9 cellular contexts compared by ENCODE assay signal in genomic region chr17:50093807-50094206, GRCh38. TPM values are rescaled to one million over a fixed set of nuclear protein-coding genes. Genes with fewer than 3 reads are reported as not detected.
A peak's percentile ranks its signal among the peaks of the same experiment; 100 is the strongest.
DNase-seq lines count a peak whose midpoint lies in the region; ATAC-seq and TF ChIP-seq lines count a peak whose summit lies in the region.
"Had no signal": no experiment of that assay in that cellular context is flagged by ENCODE, and none has a peak within 500 bp of the region (broad histone marks: within the 10 kb centered on the region; RNA-seq: fewer than 3 reads in every experiment).

No MANE protein-coding gene starts in this region.

- peak overlapping the region; percentile 81 for H3K27ac ChIP-seq in 22Rv1
- H3K27ac ChIP-seq in ascending aorta: peak overlapping the region; percentile 62 to 73
- peak overlapping the region; percentile 83 for H3K27ac ChIP-seq in neural cell (ENCODE audit: low read length)

- H3K79me2 ChIP-seq in neural cell (replicated peaks; ENCODE audit: insufficient read depth, low read length): peaks cover 9% of the 10 kb centered on the region

- H3K9me2 ChIP-seq in neural cell (ENCODE audit: insufficient read depth, low read length): no peaks in the 10 kb centered on the region

- H3K36me3 Mint-ChIP-seq in HFFc6 (ENCODE audit: low read depth) (peaks cover 18% of the 10 kb centered on the region; the same call in 1 of the 2 replicates), glutamatergic neuron (ENCODE audit: unreplicated experiment) (no peaks in the 10 kb centered on the region)

- H3K4me3 ChIP-seq in ascending aorta (no peak overlapping the region), neural cell (ENCODE audit: low read length) (peak overlapping the region; percentile 97)

- intact Hi-C loops in ascending aorta (cut with DNase I): loop anchor here (1.0 to 2.0 kb wide), 2 partner anchors 67 to 203 kb away; no protein-coding TSS in a partner anchor

- H3K27me3 Mint-ChIP-seq in HFFc6 (ENCODE audit: insufficient read depth) (peaks cover 34% of the 10 kb centered on the region), glutamatergic neuron (ENCODE audit: unreplicated experiment) (peaks cover 8% of the 10 kb centered on the region)
- H3K27me3 Mint-ChIP-seq: stimulated activated naive CD8-positive, alpha-beta T cell treated with anti-CD3 and anti-CD28 coated beads, Interleukin-15, Interleukin-2, amounts not matched to agents 100 ng/mL and 50 ng/mL, for 24 hours had no signal

- no peak for DNase-seq in HFFc6
- no peak for DNase-seq in ascending aorta (ENCODE audit: low spot score in 2 of 2)
- no peak for DNase-seq in NCI-H2171 (lab: John Stamatoyannopoulos, UW)
- no peak for DNase-seq in glutamatergic neuron
- no peak for DNase-seq in cerebellar nuclear complex (lab: John Stamatoyannopoulos, UW)

- H3K9me3 Mint-ChIP-seq in HFFc6 (no peaks in the 10 kb centered on the region), glutamatergic neuron (ENCODE audit: unreplicated experiment) (peaks cover 8% of the 10 kb centered on the region)
- H3K9me3 Mint-ChIP-seq: stimulated activated naive CD8-positive, alpha-beta T cell treated with anti-CD3 and anti-CD28 coated beads, Interleukin-15, Interleukin-2, amounts not matched to agents 100 ng/mL and 50 ng/mL, for 24 hours had no signal

- H3K9ac ChIP-seq in neural cell (ENCODE audit: low read length): peak overlapping the region; percentile 66

- H3K4me3 Mint-ChIP-seq in HFFc6 (peak overlapping the region; percentile 90; the same call in 1 of the 2 replicates), glutamatergic neuron (ENCODE audit: unreplicated experiment) (no peak overlapping the region)

- H3K27ac Mint-ChIP-seq in HFFc6 (peak overlapping the region; percentile 84), glutamatergic neuron (ENCODE audit: unreplicated experiment) (no peak overlapping the region)

- peaks cover 35 to 45% of the 10 kb centered on the region in 2 donors for H3K36me3 ChIP-seq in ascending aorta
- H3K36me3 ChIP-seq in neural cell (ENCODE audit: insufficient read depth, low read length): no peaks in the 10 kb centered on the region

- H3K4me1 Mint-ChIP-seq in HFFc6 (ENCODE audit: low read depth) (peaks cover 35% of the 10 kb centered on the region), glutamatergic neuron (ENCODE audit: low read depth, unreplicated experiment) (peaks cover 14% of the 10 kb centered on the region)

- no peak for TF ChIP-seq EP300 in neural cell (conservative IDR thresholded peaks at IDR 0.05; ENCODE audit: poor library complexity, severe bottlenecking)

- no peak for TF ChIP-seq RAD21 in neural cell (conservative IDR thresholded peaks at IDR 0.05)

- peak overlapping the region; percentile 15 for H2AFZ ChIP-seq in neural cell (ENCODE audit: low read depth, low read length)

- no peaks in the 10 kb centered on the region for H4K20me1 ChIP-seq in neural cell (ENCODE audit: insufficient read depth)

- no peaks in the 10 kb centered on the region for H3K9me3 ChIP-seq in ascending aorta
- H3K9me3 ChIP-seq in neural cell (ENCODE audit: low read length): no peaks in the 10 kb centered on the region

- no peak for TF ChIP-seq CTCF in 22Rv1 (IDR thresholded peaks at IDR 0.05)
- TF ChIP-seq CTCF in HFFc6 (IDR thresholded peaks at IDR 0.05): no peak
- TF ChIP-seq CTCF in ascending aorta (IDR thresholded peaks at IDR 0.05): no peak
- TF ChIP-seq CTCF in neural cell (IDR thresholded peaks at IDR 0.05; ENCODE audit: poor library complexity, severe bottlenecking): no peak
- no peak for TF ChIP-seq CTCF in glutamatergic neuron (IDR thresholded peaks at IDR 0.05; ENCODE audit: partially characterized antibody, unreplicated experiment)

- ATAC-seq in HG03571 (IDR thresholded peaks at IDR 0.05; ENCODE audit: unreplicated experiment): no peak

- peaks cover 6 to 14% of the 10 kb centered on the region in 2 donors for H3K4me1 ChIP-seq in ascending aorta

- H3K4me2 ChIP-seq in neural cell (ENCODE audit: low read length): peak overlapping the region; percentile 91

- no peaks in the 10 kb centered on the region for H3F3A ChIP-seq in neural cell (ENCODE audit: insufficient read depth, low read length, poor library complexity, severe bottlenecking)

- H3K27me3 ChIP-seq in ascending aorta: no peaks in the 10 kb centered on the region
- H3K27me3 ChIP-seq in neural cell (ENCODE audit: insufficient read depth, low read depth, low read length): no peaks in the 10 kb centered on the region

TF ChIP-seq in neural cell, 6 proteins besides CTCF, POLR2A, EP300 and RAD21:
- TF ChIP-seq EZH2 (IDR thresholded peaks at IDR 0.05; ENCODE audit: borderline replicate concordance, insufficient read depth, low read length, poor library complexity, severe bottlenecking) (no peak), TAF1 (IDR thresholded peaks at IDR 0.05; ENCODE audit: low read depth) (no peak), POLR2AphosphoS5 (IDR thresholded peaks at IDR 0.05) (no peak), REST (IDR thresholded peaks at IDR 0.05; ENCODE audit: borderline replicate concordance) (no peak), SMC3 (conservative IDR thresholded peaks at IDR 0.05; ENCODE audit: poor library complexity) (no peak)

RNA-seq across cellular contexts. Expression of gene PDK2, which starts 1.3 kb away (rescaled TPM):
- total RNA-seq in HFFc6 (2021; fragmentation: NEBNext Ultra II Directional; extraction: Animal tissue kit (Norgen Biotek cat#: 25700)): 10 to 100 TPM; 26.6 to 35.6 (median 29.6) TPM
- 73.5 TPM for total RNA-seq in ascending aorta
- polyA plus RNA-seq in neural cell: 36.2 and 41.7 TPM in 2 replicates
- polyA minus RNA-seq in neural cell: 31.9 and 37.3 TPM in 2 replicates
- 36.9 TPM for total RNA-seq in glutamatergic neuron (ENCODE audit: unreplicated experiment)

RNA-seq across cellular contexts. Expression of gene SAMD14, which starts 36.2 kb away (rescaled TPM):
- 10 to 100 TPM in 4 of 6 experiments, 1 to 10 TPM in 2; 4.3 to 14.1 (median 11.4) TPM for total RNA-seq in HFFc6 (2021; fragmentation: NEBNext Ultra II Directional; extraction: Animal tissue kit (Norgen Biotek cat#: 25700))
- 3.2 TPM for total RNA-seq in ascending aorta
- 105 and 128 TPM in 2 replicates for polyA plus RNA-seq in neural cell
- polyA minus RNA-seq in neural cell: 77.2 and 83.0 TPM in 2 replicates
- 95.0 TPM for total RNA-seq in glutamatergic neuron (ENCODE audit: unreplicated experiment)

RNA-seq across cellular contexts. Expression of gene ITGA3, which starts 37.9 kb away (rescaled TPM):
- total RNA-seq in HFFc6 (2021; fragmentation: NEBNext Ultra II Directional; extraction: Animal tissue kit (Norgen Biotek cat#: 25700)): 100 to 1,000 TPM; 272 to 319 (median 288) TPM
- total RNA-seq in ascending aorta: 222 TPM
- polyA plus RNA-seq in neural cell: 33.0 and 37.2 TPM in 2 replicates
- 38.1 and 53.8 TPM in 2 replicates for polyA minus RNA-seq in neural cell
- 13.2 TPM for total RNA-seq in glutamatergic neuron (ENCODE audit: unreplicated experiment)

RNA-seq across cellular contexts. Expression of gene PPP1R9B, which starts 56.7 kb away (rescaled TPM):
- 10 to 100 TPM; 66.4 to 78.5 (median 68.7) TPM for total RNA-seq in HFFc6 (2021; fragmentation: NEBNext Ultra II Directional; extraction: Animal tissue kit (Norgen Biotek cat#: 25700))
- 63.5 TPM for total RNA-seq in ascending aorta
- 29.2 and 30.5 TPM in 2 replicates for polyA plus RNA-seq in neural cell
- 56.8 and 70.1 TPM in 2 replicates for polyA minus RNA-seq in neural cell
- 74.0 TPM for total RNA-seq in glutamatergic neuron (ENCODE audit: unreplicated experiment)

Comparison
In these comparisons a context has a peak if more than half of its experiments do, and no peak if none do; other contexts are left out.
1. RNA of gene ITGA3, which starts 37.9 kb away (total RNA-seq): 272 to 319 TPM in HFFc6 and 222 TPM in ascending aorta (single experiment); 13.2 TPM in glutamatergic neuron (single experiment); every median in the first group is over 10 times any median in the second.
2. Peak in every context shown above with its lines, with median percentiles within 50 percentile points of each other: H3K27ac ChIP-seq.